ENCODE assay signal across 1 cellular context in genomic region chr16:11768850-11769249, GRCh38.
TF ChIP-seq lines count a peak whose summit lies in the region.

No MANE protein-coding gene starts in this region.

TF ChIP-seq in HepG2, 621 proteins besides CTCF, POLR2A, EP300 and RAD21:
- TF ChIP-seq ZBTB37 (CRISPR knock-in tag; IDR thresholded peaks at IDR 0.05), result no peak
- TF ChIP-seq PRPF4 (IDR thresholded peaks at IDR 0.05; ENCODE audit: low read depth, low read length, poor library complexity, severe bottlenecking), result no peak
- TF ChIP-seq ZNF776 (CRISPR knock-in tag; IDR thresholded peaks at IDR 0.05), result no peak
- no peak for TF ChIP-seq ZNF18 (CRISPR knock-in tag; IDR thresholded peaks at IDR 0.05; ENCODE audit: insufficient replicate concordance)
- TF ChIP-seq ZNF550 (CRISPR knock-in tag; IDR thresholded peaks at IDR 0.05; ENCODE audit: borderline replicate concordance), result no peak
- TF ChIP-seq BRF2 (CRISPR knock-in tag; IDR thresholded peaks at IDR 0.05), result no peak
- no peak for TF ChIP-seq ZFP36L2 (CRISPR knock-in tag; IDR thresholded peaks at IDR 0.05)
- TF ChIP-seq ZNF7 (CRISPR knock-in tag; IDR thresholded peaks at IDR 0.05), result no peak
- TF ChIP-seq ATM (IDR thresholded peaks at IDR 0.05; ENCODE audit: borderline replicate concordance), result no peak
- TF ChIP-seq SOX5 (CRISPR knock-in tag; IDR thresholded peaks at IDR 0.05; ENCODE audit: borderline replicate concordance), result no peak
- no peak for TF ChIP-seq ZNF335 (CRISPR knock-in tag; IDR thresholded peaks at IDR 0.05)
- TF ChIP-seq REXO4 (CRISPR knock-in tag; IDR thresholded peaks at IDR 0.05; ENCODE audit: borderline replicate concordance), result no peak
- no peak for TF ChIP-seq TMF1 (CRISPR knock-in tag; IDR thresholded peaks at IDR 0.05; ENCODE audit: low read depth)
- no peak for TF ChIP-seq ZNF747 (CRISPR knock-in tag; IDR thresholded peaks at IDR 0.05; ENCODE audit: borderline replicate concordance)
- TF ChIP-seq ZNF672 (CRISPR knock-in tag; IDR thresholded peaks at IDR 0.05), result no peak
